ENCODE assay signal across 1 cellular context in genomic region chr1:37274896-37275631, GRCh38.
TF ChIP-seq lines count a peak whose summit lies in the region.

No MANE protein-coding gene starts in this region.

TF ChIP-seq in SK-N-SH treated with all-trans-retinoic acid at 6 μM for 48 hours, 23 proteins besides CTCF, POLR2A, EP300 and RAD21 (continued from another document):
- TF ChIP-seq, protein P1, sequence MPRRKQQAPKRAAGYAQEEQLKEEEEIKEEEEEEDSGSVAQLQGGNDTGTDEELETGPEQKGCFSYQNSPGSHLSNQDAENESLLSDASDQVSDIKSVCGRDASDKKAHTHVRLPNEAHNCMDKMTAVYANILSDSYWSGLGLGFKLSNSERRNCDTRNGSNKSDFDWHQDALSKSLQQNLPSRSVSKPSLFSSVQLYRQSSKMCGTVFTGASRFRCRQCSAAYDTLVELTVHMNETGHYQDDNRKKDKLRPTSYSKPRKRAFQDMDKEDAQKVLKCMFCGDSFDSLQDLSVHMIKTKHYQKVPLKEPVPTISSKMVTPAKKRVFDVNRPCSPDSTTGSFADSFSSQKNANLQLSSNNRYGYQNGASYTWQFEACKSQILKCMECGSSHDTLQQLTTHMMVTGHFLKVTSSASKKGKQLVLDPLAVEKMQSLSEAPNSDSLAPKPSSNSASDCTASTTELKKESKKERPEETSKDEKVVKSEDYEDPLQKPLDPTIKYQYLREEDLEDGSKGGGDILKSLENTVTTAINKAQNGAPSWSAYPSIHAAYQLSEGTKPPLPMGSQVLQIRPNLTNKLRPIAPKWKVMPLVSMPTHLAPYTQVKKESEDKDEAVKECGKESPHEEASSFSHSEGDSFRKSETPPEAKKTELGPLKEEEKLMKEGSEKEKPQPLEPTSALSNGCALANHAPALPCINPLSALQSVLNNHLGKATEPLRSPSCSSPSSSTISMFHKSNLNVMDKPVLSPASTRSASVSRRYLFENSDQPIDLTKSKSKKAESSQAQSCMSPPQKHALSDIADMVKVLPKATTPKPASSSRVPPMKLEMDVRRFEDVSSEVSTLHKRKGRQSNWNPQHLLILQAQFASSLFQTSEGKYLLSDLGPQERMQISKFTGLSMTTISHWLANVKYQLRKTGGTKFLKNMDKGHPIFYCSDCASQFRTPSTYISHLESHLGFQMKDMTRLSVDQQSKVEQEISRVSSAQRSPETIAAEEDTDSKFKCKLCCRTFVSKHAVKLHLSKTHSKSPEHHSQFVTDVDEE (CRISPR knock-in tag; IDR thresholded peaks at IDR 0.05) = no peak
